In genomic region chr9:5787759-5788329, GRCh38 we compare ENCODE assay signal across 17 cellular contexts. TPM values are rescaled to one million over a fixed set of nuclear protein-coding genes. Genes with fewer than 3 reads are reported as not detected.
A peak's percentile ranks its signal among the peaks of the same experiment; 100 is the strongest.
DNase-seq lines count a peak whose midpoint lies in the region; ATAC-seq and TF ChIP-seq lines count a peak whose summit lies in the region.
"Had no signal": no experiment of that assay in that cellular context is flagged by ENCODE, and none has a peak within 500 bp of the region (broad histone marks: within the 10 kb centered on the region; RNA-seq: fewer than 3 reads in every experiment).

No MANE protein-coding gene starts in this region.

- intact Hi-C loops in activated CD4-positive, alpha-beta T cell treated with anti-CD3 and anti-CD28 coated beads for 36 hours (cut with DNase I, micrococcal nuclease): loop anchor here in 1 of 2 experiments (5.0 kb wide), 1 partner anchor 44 kb away; the partner anchor contains the start of gene ERMP1
- intact Hi-C loops in natural killer cell (cut with micrococcal nuclease): no loop called here

- DNase-seq in activated CD4-positive, alpha-beta T cell treated with anti-CD3 and anti-CD28 coated beads for 36 hours: no peak
- DNase-seq in activated CD4-positive, alpha-beta T cell treated with anti-CD3 and anti-CD28 coated beads, Interleukin-2, amount 50 U/mL, for 4 hours: no peak
- DNase-seq in natural killer cell: no peak
- DNase-seq in natural killer cell treated with Interleukin-12 subunit alpha and Interleukin-12 subunit beta and Interleukin-15 and Interleukin-18, amount 100 ng/mL, for 72 hours (ENCODE audit: low spot score): no peak
- no peak for DNase-seq in memory B cell (ENCODE audit: low spot score in 2 of 2)
- DNase-seq in NCI-H446 (lab: John Stamatoyannopoulos, UW): no peak
- no peak for DNase-seq in activated effector memory CD4-positive, alpha-beta T cell treated with Interleukin-2 at 50 U/mL for 16 hours
- DNase-seq: DND-41, GM23248, HCEC 1CT, Kasumi-1, MM.1S, NCI-H1092 treated with DMSO at 0.1 percent for 48 hours, NCI-H524, Peyer's patch had no signal

- peak; percentile 73 for ATAC-seq in activated CD4-positive, alpha-beta T cell treated with anti-CD3 and anti-CD28 coated beads for 36 hours
- no peak for ATAC-seq in natural killer cell
- no peak for ATAC-seq in natural killer cell treated with Interleukin-12 subunit alpha and Interleukin-12 subunit beta and Interleukin-15 and Interleukin-18, amount 100 ng/mL, for 72 hours
- ATAC-seq in memory B cell (ENCODE audit: low read depth): no peak
- ATAC-seq in stimulated activated memory B cell treated with anti-CD40 and anti-IgM and Interleukin-4, amounts not matched to agents 10 μg/mL and 1 μg/mL and 100 μg/mL, for 72 hours: no peak

- no peaks in the 10 kb centered on the region for H3K27me3 Mint-ChIP-seq in activated CD4-positive, alpha-beta T cell treated with anti-CD3 and anti-CD28 coated beads for 36 hours
- no peaks in the 10 kb centered on the region for H3K27me3 Mint-ChIP-seq in natural killer cell (ENCODE audit: low read depth in 2 of 2)
- H3K27me3 Mint-ChIP-seq in natural killer cell treated with Interleukin-12 subunit alpha and Interleukin-12 subunit beta and Interleukin-15 and Interleukin-18, amount 100 ng/mL, for 72 hours: no peaks in the 10 kb centered on the region
- H3K27me3 Mint-ChIP-seq in memory B cell: no peaks in the 10 kb centered on the region
- H3K27me3 Mint-ChIP-seq in stimulated activated memory B cell treated with anti-CD40 and anti-IgM and Interleukin-4, amounts not matched to agents 10 μg/mL and 1 μg/mL and 100 μg/mL, for 72 hours: no peaks in the 10 kb centered on the region
- H3K27me3 Mint-ChIP-seq: IgD-negative memory B cell had no signal

- H3K4me3 Mint-ChIP-seq in activated CD4-positive, alpha-beta T cell treated with anti-CD3 and anti-CD28 coated beads for 36 hours: no peak overlapping the region
- H3K4me3 Mint-ChIP-seq in natural killer cell (no peak overlapping the region), memory B cell (no peak overlapping the region)
- H3K4me3 Mint-ChIP-seq in natural killer cell treated with Interleukin-12 subunit alpha and Interleukin-12 subunit beta and Interleukin-15 and Interleukin-18, amount 100 ng/mL, for 72 hours: no peak overlapping the region
- H3K4me3 Mint-ChIP-seq in stimulated activated memory B cell treated with anti-CD40 and anti-IgM and Interleukin-4, amounts not matched to agents 10 μg/mL and 1 μg/mL and 100 μg/mL, for 72 hours: no peak overlapping the region
- H3K4me3 Mint-ChIP-seq: IgD-negative memory B cell had no signal

- TF ChIP-seq CTCF in natural killer cell (IDR thresholded peaks at IDR 0.05): no peak

- peaks cover 59% of the 10 kb centered on the region for H3K4me1 Mint-ChIP-seq in activated CD4-positive, alpha-beta T cell treated with anti-CD3 and anti-CD28 coated beads for 36 hours
- H3K4me1 Mint-ChIP-seq in natural killer cell: peaks cover 30 to 55% of the 10 kb centered on the region in 2 donors
- peaks cover 16 to 30% of the 10 kb centered on the region in 2 donors for H3K4me1 Mint-ChIP-seq in natural killer cell treated with Interleukin-12 subunit alpha and Interleukin-12 subunit beta and Interleukin-15 and Interleukin-18, amount 100 ng/mL, for 72 hours (ENCODE audit: low read depth in 2 of 2)
- peaks cover 6% of the 10 kb centered on the region for H3K4me1 Mint-ChIP-seq in memory B cell
- H3K4me1 Mint-ChIP-seq in stimulated activated memory B cell treated with anti-CD40 and anti-IgM and Interleukin-4, amounts not matched to agents 10 μg/mL and 1 μg/mL and 100 μg/mL, for 72 hours: peaks cover 17% of the 10 kb centered on the region

- POLR2A ChIA-PET in activated CD4-positive, alpha-beta T cell treated with anti-CD3 and anti-CD28 coated beads for 36 hours (lab: Charles Lee): no interaction called here

- peak overlapping the region; percentile 77 for H3K27ac Mint-ChIP-seq in activated CD4-positive, alpha-beta T cell treated with anti-CD3 and anti-CD28 coated beads for 36 hours
- H3K27ac Mint-ChIP-seq in natural killer cell: peak overlapping the region; percentile 17 to 79
- peak overlapping the region in 1 of 2 donors; percentile 21 for H3K27ac Mint-ChIP-seq in natural killer cell treated with Interleukin-12 subunit alpha and Interleukin-12 subunit beta and Interleukin-15 and Interleukin-18, amount 100 ng/mL, for 72 hours
- H3K27ac Mint-ChIP-seq in memory B cell: peak overlapping the region; percentile 11
- no peak overlapping the region for H3K27ac Mint-ChIP-seq in stimulated activated memory B cell treated with anti-CD40 and anti-IgM and Interleukin-4, amounts not matched to agents 10 μg/mL and 1 μg/mL and 100 μg/mL, for 72 hours

- CTCF ChIA-PET in activated CD4-positive, alpha-beta T cell treated with anti-CD3 and anti-CD28 coated beads for 36 hours (lab: Charles Lee): interaction anchor here (1.3 to 1.6 kb wide), 2 partner anchors 11 to 28 kb away, joined by 3 to 4 read pairs; no protein-coding TSS in a partner anchor

- H3K9me3 Mint-ChIP-seq in activated CD4-positive, alpha-beta T cell treated with anti-CD3 and anti-CD28 coated beads for 36 hours (ENCODE audit: low read depth): peaks cover 9% of the 10 kb centered on the region
- H3K9me3 Mint-ChIP-seq in natural killer cell (peaks cover 0 to 2% of the 10 kb centered on the region in 2 donors), memory B cell (peaks cover 4% of the 10 kb centered on the region)
- peaks cover 7% of the 10 kb centered on the region for H3K9me3 Mint-ChIP-seq in natural killer cell treated with Interleukin-12 subunit alpha and Interleukin-12 subunit beta and Interleukin-15 and Interleukin-18, amount 100 ng/mL, for 72 hours
- H3K9me3 Mint-ChIP-seq in stimulated activated memory B cell treated with anti-CD40 and anti-IgM and Interleukin-4, amounts not matched to agents 10 μg/mL and 1 μg/mL and 100 μg/mL, for 72 hours: peaks cover 7% of the 10 kb centered on the region

- peaks cover 72% of the 10 kb centered on the region for H3K36me3 Mint-ChIP-seq in activated CD4-positive, alpha-beta T cell treated with anti-CD3 and anti-CD28 coated beads for 36 hours (ENCODE audit: low read depth)
- H3K36me3 Mint-ChIP-seq in natural killer cell: peaks cover 27% of the 10 kb centered on the region
- peaks cover 26% of the 10 kb centered on the region for H3K36me3 Mint-ChIP-seq in natural killer cell treated with Interleukin-12 subunit alpha and Interleukin-12 subunit beta and Interleukin-15 and Interleukin-18, amount 100 ng/mL, for 72 hours
- peaks cover 55% of the 10 kb centered on the region for H3K36me3 Mint-ChIP-seq in memory B cell
- peaks cover 76% of the 10 kb centered on the region for H3K36me3 Mint-ChIP-seq in stimulated activated memory B cell treated with anti-CD40 and anti-IgM and Interleukin-4, amounts not matched to agents 10 μg/mL and 1 μg/mL and 100 μg/mL, for 72 hours

RNA-seq across cellular contexts. Expression of gene ERMP1, which starts 45.1 kb away (rescaled TPM):
- 10 to 100 TPM; 13.3 to 13.9 TPM for total RNA-seq in activated CD4-positive, alpha-beta T cell treated with anti-CD3 and anti-CD28 coated beads for 36 hours
- total RNA-seq in natural killer cell: 10 to 100 TPM; 24.7 to 52.0 (median 29.3) TPM
- total RNA-seq in natural killer cell treated with Interleukin-12 subunit alpha and Interleukin-12 subunit beta and Interleukin-15 and Interleukin-18, amount 100 ng/mL, for 72 hours: 10 to 100 TPM; 17.7 to 28.0 TPM
